ENCODE assay signal across 8 cellular contexts in genomic region chr2:224038049-224038829, GRCh38. TPM values are rescaled to one million over a fixed set of nuclear protein-coding genes. Genes with fewer than 3 reads are reported as not detected.
DNase-seq lines count a peak whose midpoint lies in the region; ATAC-seq, FAIRE-seq and TF ChIP-seq lines count a peak whose summit lies in the region.

No MANE protein-coding gene starts in this region.

- H3K9ac ChIP-seq in H1 (replicated peaks in 1 of 4; ENCODE audit: extremely low read depth in 1 of 4, low read depth in 3 of 4, low read length in 3 of 4), result peak overlapping the region; percentile 19 to 51 (median 36); a peak in 4 of 7 replicates

- peaks cover 9% of the 10 kb centered on the region; the same call in 1 of the 2 replicates for H3K23me2 ChIP-seq in H1 (ENCODE audit: low read depth, low read length)

- no peak overlapping the region for H3K4ac ChIP-seq in H1 (replicated peaks; ENCODE audit: insufficient read length, low read depth, low read length)

- TF ChIP-seq RAD21 in H1 (IDR thresholded peaks at IDR 0.05 in 1 of 2, conservative IDR thresholded peaks at IDR 0.05 in 1 of 2; ENCODE audit: low read depth in 2 of 2, low read length in 2 of 2), result 0 out of 4 replicates have a peak, but pooled peaks of 1 of the 2 experiments have one; percentile 20

- no peak overlapping the region for H4K5ac ChIP-seq in H1 (ENCODE audit: insufficient read length, low read depth, low read length)

- H3K9me3 ChIP-seq in H1 (ENCODE audit: insufficient read depth in 2 of 2, low read depth in 1 of 2, low read length in 1 of 2), result no peaks in the 10 kb centered on the region
- no peaks in the 10 kb centered on the region for H3K9me3 ChIP-seq in mesodermal cell (ENCODE audit: control insufficient read depth, low read length)

- H2AK5ac ChIP-seq in H1 (ENCODE audit: low read depth, low read length), result no peak overlapping the region

- ATAC-seq in GM21619 (IDR thresholded peaks at IDR 0.05; ENCODE audit: unreplicated experiment), result peak; percentile 45
- peak; percentile 71 for ATAC-seq in stimulated activated memory B cell treated with anti-CD40 and anti-IgM and Interleukin-4, amounts not matched to agents 10 μg/mL and 1 μg/mL and 100 μg/mL, for 72 hours

- H3K23ac ChIP-seq in H1 (ENCODE audit: insufficient read length), result no peak overlapping the region

- peaks cover 0 to 16% (median 9%) of the 10 kb centered on the region in 4 experiments; a peak in 5 of 7 replicates for H3K27me3 ChIP-seq in H1 (replicated peaks in 1 of 4; ENCODE audit: control insufficient read depth in 3 of 4, extremely low read depth in 1 of 4, insufficient read depth in 3 of 4, low read length in 3 of 4)

- TF ChIP-seq CTCF in H1 (IDR thresholded peaks at IDR 0.05; ENCODE audit: control extremely low read depth in 1 of 3, insufficient read depth in 1 of 3, low read depth in 1 of 3, low read length in 3 of 3), result no peak

- H3K79me1 ChIP-seq in H1 (ENCODE audit: low read depth, low read length), result peaks cover 4% of the 10 kb centered on the region; the same call in 1 of the 2 replicates

- H3K36me3 ChIP-seq in H1 (ENCODE audit: control insufficient read depth in 2 of 4, insufficient read depth in 4 of 4, low read length in 3 of 4) (no peaks in the 10 kb centered on the region), mesodermal cell (ENCODE audit: control insufficient read depth, insufficient read depth, low read length) (peaks cover 19% of the 10 kb centered on the region)

- FAIRE-seq in H1 (lab: Jason Lieb, UNC), result peak; percentile 52

- no peak overlapping the region for H4K91ac ChIP-seq in H1 (replicated peaks; ENCODE audit: insufficient read length, low read length)

- TF ChIP-seq POLR2A in H1 (IDR thresholded peaks at IDR 0.05; ENCODE audit: control extremely low read depth in 1 of 2, low read depth in 2 of 2, low read length in 2 of 2), result no peak

- CTCF ChIA-PET in H1 (lab: Charles Lee; ENCODE audit: partially characterized antibody), result interaction anchor here (0.8 to 3.3 kb wide), 9 partner anchors 11 to 245 kb away, joined by 3 to 9 read pairs (median 6); no protein-coding TSS in a partner anchor

- H3K79me2 ChIP-seq in H1 (ENCODE audit: control insufficient read depth in 1 of 2, insufficient read depth in 2 of 2, low read length in 2 of 2), result peaks cover 0 to 18% of the 10 kb centered on the region in 2 experiments; a peak in 2 of 4 replicates

- H3K14ac ChIP-seq in H1 (ENCODE audit: insufficient read length), result no peak overlapping the region

- H3K4me1 ChIP-seq in H1 (replicated peaks in 1 of 4; ENCODE audit: control insufficient read depth in 3 of 4, insufficient read depth in 4 of 4, low read length in 3 of 4) (peaks cover 0 to 3% (median 1%) of the 10 kb centered on the region in 4 experiments; a peak in 3 of 7 replicates), mesodermal cell (ENCODE audit: control insufficient read depth, insufficient read depth, low read length, poor library complexity, severe bottlenecking) (peaks cover 11% of the 10 kb centered on the region)

- no peak overlapping the region for H2BK120ac ChIP-seq in H1 (replicated peaks; ENCODE audit: low read depth, low read length)

- H4K20me1 ChIP-seq in H1 (replicated peaks in 1 of 2; ENCODE audit: control insufficient read depth in 1 of 2, insufficient read depth in 2 of 2, low read length in 2 of 2), result peaks cover 3 to 4% of the 10 kb centered on the region in 2 experiments

- no peak overlapping the region for H3K27ac ChIP-seq in H1 (ENCODE audit: low read depth, low read length)
- no peak overlapping the region for H3K27ac ChIP-seq in mesodermal cell (ENCODE audit: low read depth, low read length, severe bottlenecking)

- peak overlapping the region; percentile 74 for H3K4me2 ChIP-seq in H1 (ENCODE audit: insufficient read depth in 1 of 2, low read depth in 2 of 2, low read length in 2 of 2)

- H3K36me3 Mint-ChIP-seq in stimulated activated memory B cell treated with anti-CD40 and anti-IgM and Interleukin-4, amounts not matched to agents 10 μg/mL and 1 μg/mL and 100 μg/mL, for 72 hours, result no peaks in the 10 kb centered on the region

- H2AFZ ChIP-seq in H1 (ENCODE audit: low read length), result no peak overlapping the region

- DNase-seq in ELF-1 (ENCODE audit: low read depth, low spot score) (peak; percentile 65), LHCN-M2 (ENCODE audit: low read depth) (peak; percentile 43), H1 (ENCODE audit: low read depth in 1 of 2, low spot score in 2 of 2) (peak in 1 of 2 experiments; percentile 77), foreskin melanocyte (no peak)
- peak; percentile 67 for DNase-seq in activated CD4-positive, alpha-beta T cell treated with anti-CD3 and anti-CD28 coated beads for 48 hours

- peak overlapping the region; percentile 82 for H3K4me3 Mint-ChIP-seq in stimulated activated memory B cell treated with anti-CD40 and anti-IgM and Interleukin-4, amounts not matched to agents 10 μg/mL and 1 μg/mL and 100 μg/mL, for 72 hours

- peaks cover 84% of the 10 kb centered on the region for H3K27me3 Mint-ChIP-seq in stimulated activated memory B cell treated with anti-CD40 and anti-IgM and Interleukin-4, amounts not matched to agents 10 μg/mL and 1 μg/mL and 100 μg/mL, for 72 hours

- H3K56ac ChIP-seq in H1 (replicated peaks; ENCODE audit: insufficient read length, low read depth, low read length), result no peak overlapping the region

- H3K27ac Mint-ChIP-seq in stimulated activated memory B cell treated with anti-CD40 and anti-IgM and Interleukin-4, amounts not matched to agents 10 μg/mL and 1 μg/mL and 100 μg/mL, for 72 hours, result no peak overlapping the region

- no peak overlapping the region for H4K8ac ChIP-seq in H1 (ENCODE audit: extremely low read depth, insufficient read depth, low read length)

- 11% methylated on average over 36 of the region's 36 CpGs; no CpG with 5 or more reads in 1 of the 2 experiments for WGBS in H1 (ENCODE audit: extremely low coverage in 1 of 2, insufficient coverage in 1 of 2, insufficient read length in 1 of 2, insufficient replicate concordance in 2 of 2, low coverage in 1 of 2, low lambda C conversion rate in 2 of 2, missing lambda C conversion rate in 1 of 2), 2 experiments
- WGBS in mesodermal cell (ENCODE audit: insufficient coverage in 2 of 2), 2 experiments, result 0 to 2% methylated on average over 18 to 31 of the region's 36 CpGs

- no peak overlapping the region for H2BK12ac ChIP-seq in H1 (ENCODE audit: low read depth, low read length)

- H2BK5ac ChIP-seq in H1 (ENCODE audit: low read depth, low read length), result no peak overlapping the region

- H3K4me3 ChIP-seq in H1 (ENCODE audit: extremely low read depth in 1 of 4, insufficient read depth in 2 of 4, low read depth in 3 of 4, low read length in 4 of 4) (peak overlapping the region; percentile 63 to 83 (median 76)), mesodermal cell (ENCODE audit: extremely low read depth, insufficient read depth, low read length, poor library complexity, severe bottlenecking) (peak overlapping the region; percentile 70)

- no peak overlapping the region for H2BK15ac ChIP-seq in H1 (ENCODE audit: low read length)

- no peak for TF ChIP-seq EP300 in H1 (IDR thresholded peaks at IDR 0.05; ENCODE audit: borderline replicate concordance in 1 of 2, low read depth in 2 of 2, low read length in 2 of 2)

- no peaks in the 10 kb centered on the region for H3K9me3 Mint-ChIP-seq in stimulated activated memory B cell treated with anti-CD40 and anti-IgM and Interleukin-4, amounts not matched to agents 10 μg/mL and 1 μg/mL and 100 μg/mL, for 72 hours

- no peak overlapping the region for H2BK20ac ChIP-seq in H1 (ENCODE audit: low read length)

- H3K18ac ChIP-seq in H1 (ENCODE audit: extremely low read depth, low read length), result no peak overlapping the region

- POLR2A ChIA-PET in H1 (lab: Charles Lee; ENCODE audit: partially characterized antibody), result interaction anchor here (0.6 to 1.6 kb wide), 3 partner anchors 11 to 93 kb away, joined by 4 to 5 read pairs (median 5); partner anchors contain the start of gene WDFY1

- H3K4me1 Mint-ChIP-seq in stimulated activated memory B cell treated with anti-CD40 and anti-IgM and Interleukin-4, amounts not matched to agents 10 μg/mL and 1 μg/mL and 100 μg/mL, for 72 hours, result peaks cover 30% of the 10 kb centered on the region

TF ChIP-seq in H1, 55 proteins besides CTCF, POLR2A, EP300 and RAD21 (continues in another document):
- TF ChIP-seq GABPA (IDR thresholded peaks at IDR 0.05; ENCODE audit: borderline replicate concordance, insufficient read depth, low read length) (no peak), CTBP2 (IDR thresholded peaks at IDR 0.05; ENCODE audit: borderline replicate concordance, insufficient read depth, insufficient read length, low read length) (no peak), RBBP5 (IDR thresholded peaks at IDR 0.05; ENCODE audit: borderline replicate concordance, low read depth, low read length) (peak; percentile 12; the same call in 1 of the 2 replicates), TAF1 (IDR thresholded peaks at IDR 0.05; ENCODE audit: low read depth, low read length) (0 out of 2 replicates have a peak, but pooled peaks have one; percentile 28), SIRT6 (IDR thresholded peaks at IDR 0.05; ENCODE audit: low read length) (no peak), EGR1 (IDR thresholded peaks at IDR 0.05; ENCODE audit: borderline replicate concordance, low read depth, low read length) (no peak), ATF2 (IDR thresholded peaks at IDR 0.05; ENCODE audit: low read length) (no peak)

RNA-seq across cellular contexts. Expression of gene SERPINE2, which starts 0.8 kb away (rescaled TPM):
- 87.3 and 97.9 TPM in 2 replicates for total RNA-seq in LHCN-M2 (2014; rRNA removed)
- polyA plus RNA-seq in LHCN-M2 (2012), result 112 TPM
- 76.0 and 76.4 TPM in 2 replicates for total RNA-seq in H1 (2021; fragmentation: NEBNext Ultra II Directional; extraction: Animal tissue kit (Norgen Biotek cat#: 25700))
- polyA plus RNA-seq in H1 (2011; rRNA removed), result 26.2 and 26.5 TPM in 2 replicates
- polyA plus RNA-seq in H1 (2011; cell fraction: cytosol; rRNA removed), result 24.5 TPM
- 56.2 TPM for polyA plus RNA-seq in H1 (2011; cell fraction: nucleus; rRNA removed)
- 47.2 to 67.7 TPM (median 56.4 TPM) in 4 replicates for polyA plus RNA-seq in H1 (2012, experiment 1 of 2)
- polyA plus RNA-seq in H1 (2012, experiment 2 of 2), result 28.1 TPM
- polyA plus RNA-seq in H1 (2013, experiment 1 of 2), result 127 TPM
- 147 TPM for polyA plus RNA-seq in H1 (2013, experiment 2 of 2)
- 23.6 and 24.8 TPM in 2 replicates for polyA minus RNA-seq in H1 (2011; rRNA and poly(A)+ RNA removed)
- 19.4 TPM for polyA minus RNA-seq in H1 (2011; cell fraction: cytosol; rRNA and poly(A)+ RNA removed)
- polyA minus RNA-seq in H1 (2011; cell fraction: nucleus; rRNA and poly(A)+ RNA removed), result 25.3 TPM
- 406 TPM for polyA plus RNA-seq in mesodermal cell (2013, experiment 1 of 2)
- 381 TPM for polyA plus RNA-seq in mesodermal cell (2013, experiment 2 of 2)
